ENCODE assay signal across 35 cellular contexts in the genomic region with DNA sequence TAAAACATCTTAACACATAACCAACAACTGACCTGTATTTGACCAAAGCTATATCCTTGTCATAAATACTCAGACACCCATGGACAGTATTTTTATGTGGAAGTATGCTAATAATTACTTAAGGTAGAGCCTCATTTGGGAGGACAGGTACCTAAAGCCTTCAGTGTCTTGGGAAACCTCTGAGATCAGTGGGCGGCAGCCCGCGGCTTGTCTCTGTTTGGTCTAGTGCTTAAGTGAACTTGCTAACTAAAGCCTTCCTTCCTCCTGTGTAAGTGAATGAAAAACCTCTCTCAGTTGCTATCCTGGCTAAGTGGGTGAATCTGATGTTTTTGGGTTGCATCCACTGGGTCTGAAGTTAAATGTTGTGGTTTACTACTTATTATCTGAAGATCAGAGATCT.
"Had no signal": no experiment of that assay in that cellular context is flagged by ENCODE, and none has a peak within 500 bp of the region (broad histone marks: within the 10 kb centered on the region; RNA-seq: fewer than 3 reads in every experiment).

No MANE protein-coding gene starts in this region.

- ATAC-seq: activated CD8-positive, alpha-beta T cell treated with anti-CD3 and anti-CD28 coated beads for 36 hours; activated naive CD8-positive, alpha-beta T cell treated with anti-CD3 and anti-CD28 coated beads, Interleukin-2, amount 50 U/mL, for 24 hours; activated T-cell treated with anti-CD3 and anti-CD28 coated beads, Interleukin-2, amount 50 U/mL, for 4 hours; activated T-cell treated with anti-CD3 and anti-CD28 coated beads, Interleukin-2, amount 50 U/mL, for 72 hours; activated T-helper 17 cell treated with anti-CD3 and anti-CD28 coated beads, Interleukin-2, amount 50 U/mL, for 72 hours; T-cell had no signal

- H3K27me3 Mint-ChIP-seq: activated B cell treated with CpG ODN at 0.5 μM for 24 hours; activated naive CD8-positive, alpha-beta T cell treated with anti-CD3 and anti-CD28 coated beads, Interleukin-2, amount 50 U/mL, for 24 hours; activated T-helper 17 cell treated with anti-CD3 and anti-CD28 coated beads, Interleukin-2, amount 50 U/mL, for 72 hours; brain; T-cell had no signal

- H3K4me3 Mint-ChIP-seq: activated B cell treated with CpG ODN at 0.5 μM for 24 hours; activated CD4-positive, alpha-beta memory T cell treated with anti-CD3 and anti-CD28 coated beads for 36 hours; activated CD4-positive, alpha-beta T cell treated with anti-CD3 and anti-CD28 coated beads, Interleukin-2, amount 10 ng/mL, durations not matched to agents 24 days and 14 days; activated CD8-positive, alpha-beta T cell treated with anti-CD3 and anti-CD28 coated beads for 36 hours; activated naive CD4-positive, alpha-beta T cell treated with anti-CD3 and anti-CD28 coated beads for 36 hours; activated naive CD4-positive, alpha-beta T cell treated with anti-CD3 and anti-CD28 coated beads, Interleukin-2, amount 50 U/mL, for 24 hours; activated naive CD8-positive, alpha-beta T cell; activated naive CD8-positive, alpha-beta T cell treated with anti-CD3 and anti-CD28 coated beads, Interleukin-2, amount 10 ng/mL, durations not matched to agents 7 days and 5 days; activated naive CD8-positive, alpha-beta T cell treated with anti-CD3 and anti-CD28 coated beads, Interleukin-2, amount 50 U/mL, for 24 hours; activated T-cell treated with anti-CD3 and anti-CD28 coated beads, Interleukin-2, amount 50 U/mL, for 4 hours; activated T-cell treated with anti-CD3 and anti-CD28 coated beads, Interleukin-2, amount 50 U/mL, for 72 hours; activated T-helper 1 cell treated with anti-CD3 and anti-CD28 coated beads, Interleukin-12 subunit alpha, Interleukin-12 subunit beta, Interleukin-2, Interleukin-4 antibody, amounts not matched to agents 30 ng/mL and 10 ng/mL and 1 ng/mL, durations not matched to agents 14 hours and 24 hours and 36 hours; activated T-helper 17 cell treated with anti-CD3 and anti-CD28 coated beads, Interleukin-2, amount 50 U/mL, for 72 hours; brain; central memory CD8-positive, alpha-beta T cell; T-cell; T-helper 2 cell treated with Interferon-gamma antibody and Interleukin-4, amounts not matched to agents 5 μg/mL and 100 μg/mL, for 36 hours had no signal

- DNase-seq: activated B cell treated with CpG ODN at 0.5 μM for 24 hours; activated CD4-positive, alpha-beta memory T cell treated with anti-CD3 and anti-CD28 coated beads for 36 hours; activated CD4-positive, alpha-beta T cell treated with anti-CD3 and anti-CD28 coated beads for 4 hours; activated CD4-positive, alpha-beta T cell treated with anti-CD3 and anti-CD28 coated beads, Interleukin-2, amount 10 ng/mL, durations not matched to agents 24 days and 14 days; activated CD4-positive, alpha-beta T cell treated with anti-CD3 and anti-CD28 coated beads, Interleukin-2, amount 50 U/mL, for 1 hour; activated CD4-positive, alpha-beta T cell treated with anti-CD3 and anti-CD28 coated beads, Interleukin-2, amount 50 U/mL, for 4 hours; activated CD4-positive, CD25-positive, alpha-beta regulatory T cell treated with anti-CD3 and anti-CD28 coated beads, Interleukin-2, amount 50 U/mL, for 72 hours; activated CD8-positive, alpha-beta memory T cell treated with anti-CD3 and anti-CD28 coated beads, Interleukin-2, amount 50 U/mL, for 4 hours; activated CD8-positive, alpha-beta T cell treated with anti-CD3 and anti-CD28 coated beads for 36 hours; activated effector memory CD4-positive, alpha-beta T cell treated with anti-CD3 and anti-CD28 coated beads, Interleukin-2, amount 50 U/mL, for 16 hours; activated gamma-delta T cell treated with Interleukin-2 at 50 U/mL for 16 hours; activated naive CD4-positive, alpha-beta T cell; activated naive CD4-positive, alpha-beta T cell treated with anti-CD3 and anti-CD28 coated beads for 36 hours; activated naive CD8-positive, alpha-beta T cell treated with anti-CD3 and anti-CD28 coated beads, Interleukin-2, amount 10 ng/mL, durations not matched to agents 7 days and 5 days; activated naive CD8-positive, alpha-beta T cell treated with anti-CD3 and anti-CD28 coated beads, Interleukin-2, amount 50 U/mL, for 24 hours; activated T-cell treated with anti-CD3 and anti-CD28 coated beads for 4 hours; activated T-cell treated with anti-CD3 and anti-CD28 coated beads, Interleukin-2, amount 50 U/mL, for 1 hour; activated T-cell treated with anti-CD3 and anti-CD28 coated beads, Interleukin-2, amount 50 U/mL, for 4 hours; activated T-cell treated with anti-CD3 and anti-CD28 coated beads, Interleukin-2, amount 50 U/mL, for 72 hours; amygdala; anterior cingulate cortex; caudate nucleus; cerebellar nuclear complex; T-cell; T-helper 9 cell had no signal

- H3K4me1 Mint-ChIP-seq: brain; central memory CD8-positive, alpha-beta T cell had no signal

- H3K36me3 Mint-ChIP-seq: activated CD4-positive, alpha-beta memory T cell treated with anti-CD3 and anti-CD28 coated beads for 36 hours; activated naive CD4-positive, alpha-beta T cell treated with anti-CD3 and anti-CD28 coated beads, Interleukin-2, amount 50 U/mL, for 24 hours; activated naive CD8-positive, alpha-beta T cell; brain; T-cell had no signal

- H3K27ac Mint-ChIP-seq: activated B cell treated with CpG ODN at 0.5 μM for 24 hours; activated CD4-positive, alpha-beta memory T cell treated with anti-CD3 and anti-CD28 coated beads for 36 hours; activated CD4-positive, alpha-beta T cell treated with anti-CD3 and anti-CD28 coated beads, Interleukin-2, amount 10 ng/mL, durations not matched to agents 24 days and 14 days; activated CD8-positive, alpha-beta T cell treated with anti-CD3 and anti-CD28 coated beads for 36 hours; activated naive CD4-positive, alpha-beta T cell treated with anti-CD3 and anti-CD28 coated beads for 36 hours; activated naive CD4-positive, alpha-beta T cell treated with anti-CD3 and anti-CD28 coated beads, Interleukin-2, amount 50 U/mL, for 24 hours; activated naive CD8-positive, alpha-beta T cell; activated naive CD8-positive, alpha-beta T cell treated with anti-CD3 and anti-CD28 coated beads, Interleukin-2, amount 10 ng/mL, durations not matched to agents 7 days and 5 days; activated naive CD8-positive, alpha-beta T cell treated with anti-CD3 and anti-CD28 coated beads, Interleukin-2, amount 50 U/mL, for 24 hours; activated T-cell treated with anti-CD3 and anti-CD28 coated beads, Interleukin-2, amount 50 U/mL, for 72 hours; activated T-helper 1 cell treated with anti-CD3 and anti-CD28 coated beads, Interleukin-12 subunit alpha, Interleukin-12 subunit beta, Interleukin-2, Interleukin-4 antibody, amounts not matched to agents 30 ng/mL and 10 ng/mL and 1 ng/mL, durations not matched to agents 14 hours and 24 hours and 36 hours; activated T-helper 17 cell treated with anti-CD3 and anti-CD28 coated beads, Interleukin-2, amount 50 U/mL, for 72 hours; T-cell; T-helper 2 cell treated with Interferon-gamma antibody and Interleukin-4, amounts not matched to agents 5 μg/mL and 100 μg/mL, for 36 hours had no signal

- H3K4me1 ChIP-seq: ascending aorta had no signal

- H3K36me3 ChIP-seq: ascending aorta, cardiac muscle cell had no signal

- H3K27ac ChIP-seq: ascending aorta, cardiac muscle cell, VCaP had no signal

- H3K4me3 ChIP-seq: ascending aorta, cardiac muscle cell had no signal

- H3K9me3 Mint-ChIP-seq: activated B cell treated with CpG ODN at 0.5 μM for 24 hours; activated CD4-positive, alpha-beta memory T cell treated with anti-CD3 and anti-CD28 coated beads for 36 hours; activated CD8-positive, alpha-beta T cell treated with anti-CD3 and anti-CD28 coated beads for 36 hours; activated naive CD4-positive, alpha-beta T cell treated with anti-CD3 and anti-CD28 coated beads for 36 hours; activated naive CD4-positive, alpha-beta T cell treated with anti-CD3 and anti-CD28 coated beads, Interleukin-2, amount 50 U/mL, for 24 hours; activated naive CD8-positive, alpha-beta T cell treated with anti-CD3 and anti-CD28 coated beads, Interleukin-2, amount 50 U/mL, for 24 hours; activated T-cell treated with anti-CD3 and anti-CD28 coated beads, Interleukin-2, amount 50 U/mL, for 4 hours; activated T-helper 1 cell treated with anti-CD3 and anti-CD28 coated beads, Interleukin-12 subunit alpha, Interleukin-12 subunit beta, Interleukin-2, Interleukin-4 antibody, amounts not matched to agents 30 ng/mL and 10 ng/mL and 1 ng/mL, durations not matched to agents 14 hours and 24 hours and 36 hours; activated T-helper 17 cell treated with anti-CD3 and anti-CD28 coated beads, Interleukin-2, amount 50 U/mL, for 72 hours; central memory CD8-positive, alpha-beta T cell; T-cell had no signal

- H3K27me3 ChIP-seq: ascending aorta, cardiac muscle cell had no signal
